In the genomic region with DNA sequence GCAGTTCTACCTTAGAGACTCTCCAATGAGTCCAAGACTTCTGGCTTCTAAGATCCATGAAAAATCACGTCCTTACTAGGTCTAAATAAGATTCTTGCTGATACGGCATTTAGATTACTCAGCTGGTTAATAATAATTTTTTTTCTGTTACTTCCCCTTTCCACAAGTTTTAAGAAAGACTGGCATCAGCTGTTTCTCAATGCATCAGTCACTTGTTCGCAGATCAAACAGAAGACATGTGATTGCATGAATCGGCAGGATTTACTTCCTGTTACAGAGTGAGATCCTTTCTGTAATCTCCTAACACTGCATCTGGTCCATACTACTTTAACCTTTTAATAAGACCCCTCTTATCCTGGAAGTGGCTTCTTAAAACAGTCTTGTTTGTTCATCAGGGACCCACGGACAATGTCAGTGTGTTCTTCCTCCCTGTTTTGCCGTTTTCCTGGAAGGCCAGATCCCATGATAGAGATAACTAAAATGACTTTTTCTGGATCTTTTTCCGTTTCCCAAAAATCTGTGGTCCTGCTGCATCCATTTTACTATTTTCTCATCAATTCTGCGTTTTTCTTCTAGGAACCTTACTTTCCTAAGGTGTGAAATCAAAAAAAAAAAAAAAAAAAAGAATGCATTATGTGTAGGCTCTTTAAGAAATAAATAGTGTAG, we compare ENCODE assay signal across 10 cellular contexts. TPM values are rescaled to one million over a fixed set of nuclear protein-coding genes. Genes with fewer than 3 reads are reported as not detected.
DNase-seq lines count a peak whose midpoint lies in the region; ATAC-seq and TF ChIP-seq lines count a peak whose summit lies in the region.
"Had no signal": no experiment of that assay in that cellular context is flagged by ENCODE, and none has a peak within 500 bp of the region (broad histone marks: within the 10 kb centered on the region; RNA-seq: fewer than 3 reads in every experiment).

No MANE protein-coding gene starts in this region.

- no peaks in the 10 kb centered on the region for H3K4me1 ChIP-seq in lung (ENCODE audit: control insufficient read depth in 2 of 2, insufficient read depth in 2 of 2, low read length in 2 of 2)

- H3K9me3 ChIP-seq in lung (ENCODE audit: control insufficient read depth in 2 of 2, insufficient read depth in 1 of 2, low read length in 1 of 2), result no peaks in the 10 kb centered on the region

- TF ChIP-seq CTCF in choroid plexus epithelial cell (conservative IDR thresholded peaks at IDR 0.05; ENCODE audit: low read depth, low read length) (no peak), lung (IDR thresholded peaks at IDR 0.05; ENCODE audit: control extremely low read depth, extremely low read depth) (no peak)

- no peak overlapping the region for H3K4me3 ChIP-seq in choroid plexus epithelial cell (ENCODE audit: low read depth, low read length)
- no peak overlapping the region for H3K4me3 ChIP-seq in lung

- no peaks in the 10 kb centered on the region for H3K36me3 ChIP-seq in lung (ENCODE audit: control insufficient read depth in 2 of 2, insufficient read depth in 2 of 2, low read length in 2 of 2)

- WGBS in lung, 2 donors, result 32 to 53% methylated on average over 8 of the region's 8 CpGs

- no peaks in the 10 kb centered on the region for H3K27me3 ChIP-seq in lung (ENCODE audit: control insufficient read depth, insufficient read depth)

- ATAC-seq in lung (ENCODE audit: insufficient read depth, low FRiP score) (peak; percentile 45), HG03045 (IDR thresholded peaks at IDR 0.05; ENCODE audit: unreplicated experiment) (no peak), GM19467 (IDR thresholded peaks at IDR 0.05; ENCODE audit: unreplicated experiment) (no peak)

- peak; percentile 64 for DNase-seq in Ammon's horn (ENCODE audit: low spot score)
- peak; percentile 95 for DNase-seq in MV-4-11 (lab: John Stamatoyannopoulos, UW)
- peak; percentile 33 for DNase-seq in choroid plexus epithelial cell (ENCODE audit: low read depth)
- no peak for DNase-seq in lung (ENCODE audit: low spot score)
- DNase-seq in stimulated activated CD4-positive, alpha-beta T cell treated with anti-CD3 and anti-CD28 coated beads, Interleukin-4, amount 100 ng/mL, for 24 hours, result no peak
- DNase-seq in H4 (ENCODE audit: low spot score), result no peak
- DNase-seq: activated CD4-positive, CD25-positive, alpha-beta regulatory T cell treated with anti-CD3 and anti-CD28 coated beads, Interleukin-2, amount 50 U/mL, for 72 hours; activated naive CD4-positive, alpha-beta T cell had no signal

- no peak overlapping the region for H3K27ac ChIP-seq in lung (ENCODE audit: low read depth in 1 of 2, low read length in 1 of 2)

RNA-seq across cellular contexts. Expression of a gene that starts 6.1 kb away (rescaled TPM):
- total RNA-seq in lung, result 100 to 1,000 TPM in 1 of 2 donors, 10 to 100 TPM in 1; 36.0 to 116 TPM
- 10 to 100 TPM; 31.9 to 78.6 TPM for polyA plus RNA-seq in lung
- total RNA-seq in H4 (2014; rRNA removed; shearing (Covaris generic)), result 2.5 and 4.0 TPM in 2 replicates

RNA-seq across cellular contexts. Expression of a gene that starts 43.5 kb away (rescaled TPM):
- total RNA-seq in lung, result 100 to 1,000 TPM; 129 to 157 TPM
- 10 to 100 TPM; 55.5 to 99.8 TPM for polyA plus RNA-seq in lung
- 114 and 142 TPM in 2 replicates for total RNA-seq in H4 (2014; rRNA removed; shearing (Covaris generic))

Comparison
In these comparisons a context has a peak if more than half of its experiments do, and no peak if none do; other contexts are left out.
1. DNase-seq: peak in Ammon's horn (single experiment), MV-4-11 (single experiment) and choroid plexus epithelial cell (single experiment); none in lung (single experiment), stimulated activated CD4-positive, alpha-beta T cell treated with anti-CD3 and anti-CD28 coated beads, Interleukin-4, amount 100 ng/mL, for 24 hours (single experiment) and H4 (single experiment).